ENCODE assay signal across 13 cellular contexts in the genomic region with DNA sequence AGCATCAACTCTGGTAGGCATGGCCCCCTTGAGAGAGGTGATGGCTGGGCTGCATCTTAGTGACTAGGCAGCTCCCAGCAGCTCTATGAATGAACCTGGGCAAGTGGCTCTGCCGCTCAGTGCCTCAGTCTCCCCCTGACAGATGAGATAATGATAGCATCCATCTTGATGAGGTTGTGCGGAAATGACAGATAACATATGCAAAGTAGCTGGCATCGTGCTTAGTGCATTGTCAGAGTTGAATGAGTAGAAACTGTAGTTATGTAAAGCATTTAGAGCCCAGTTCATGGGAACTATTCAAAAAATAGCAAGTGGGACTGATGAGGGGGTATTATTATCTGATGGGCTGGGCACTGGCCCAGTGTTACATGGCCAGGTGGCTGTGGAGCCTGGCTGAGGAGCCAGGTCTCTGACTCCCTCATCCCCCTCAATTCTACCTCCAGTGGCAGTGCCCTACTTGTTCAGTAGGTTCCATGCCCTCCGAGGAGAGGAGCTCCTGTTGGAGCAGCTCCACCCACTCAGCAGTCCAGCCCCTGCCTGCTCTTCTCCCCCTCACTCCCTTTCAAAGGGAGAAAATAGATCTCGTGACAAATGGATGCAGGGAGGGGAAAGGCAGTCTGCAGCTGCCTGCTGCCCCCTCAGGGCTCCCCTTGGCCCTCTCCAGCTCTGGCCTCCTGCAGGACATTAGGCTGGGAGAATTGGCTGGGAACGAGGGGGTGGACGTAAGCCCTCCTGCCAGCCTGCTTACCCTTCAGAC. TPM values are rescaled to one million over a fixed set of nuclear protein-coding genes. Genes with fewer than 3 reads are reported as not detected.
A peak's percentile ranks its signal among the peaks of the same experiment; 100 is the strongest.
DNase-seq lines count a peak whose midpoint lies in the region; ATAC-seq, FAIRE-seq and TF ChIP-seq lines count a peak whose summit lies in the region.
"Had no signal": no experiment of that assay in that cellular context is flagged by ENCODE, and none has a peak within 500 bp of the region (broad histone marks: within the 10 kb centered on the region; RNA-seq: fewer than 3 reads in every experiment).

No MANE protein-coding gene starts in this region.

- H3K9me3 Mint-ChIP-seq in brain = no peaks in the 10 kb centered on the region
- H3K9me3 Mint-ChIP-seq in neural crest cell = no peaks in the 10 kb centered on the region
- no peaks in the 10 kb centered on the region for H3K9me3 Mint-ChIP-seq in activated naive CD4-positive, alpha-beta T cell treated with anti-CD3 and anti-CD28 coated beads for 36 hours
- H3K9me3 Mint-ChIP-seq: activated T-cell treated with anti-CD3 and anti-CD28 coated beads, Interleukin-2, amount 50 U/mL, for 4 hours; stimulated activated naive CD8-positive, alpha-beta T cell treated with anti-CD3 and anti-CD28 coated beads, Interleukin-15, Interleukin-2, amounts not matched to agents 100 ng/mL and 50 ng/mL, for 24 hours; T-helper 2 cell treated with Interferon-gamma antibody and Interleukin-4, amounts not matched to agents 5 μg/mL and 100 μg/mL, for 36 hours had no signal

- TF ChIP-seq CTCF in brain (conservative IDR thresholded peaks at IDR 0.05) (no peak), neural crest cell (conservative IDR thresholded peaks at IDR 0.05) (no peak)

- DNase-seq in neural crest cell (ENCODE audit: low read depth, low spot score) = no peak
- no peak for DNase-seq in activated naive CD4-positive, alpha-beta T cell treated with anti-CD3 and anti-CD28 coated beads for 36 hours
- no peak for DNase-seq in H54 (ENCODE audit: insufficient read length, low spot score)
- DNase-seq: activated T-cell treated with anti-CD3 and anti-CD28 coated beads, Interleukin-2, amount 50 U/mL, for 4 hours; foreskin keratinocyte; NCI-H510A treated with DMSO at 0.1 percent for 48 hours had no signal

- ATAC-seq in HG02981 (IDR thresholded peaks at IDR 0.05; ENCODE audit: unreplicated experiment) (peak; percentile 33), GM19023 (IDR thresholded peaks at IDR 0.05; ENCODE audit: unreplicated experiment) (no peak), HG03439 (IDR thresholded peaks at IDR 0.05; ENCODE audit: unreplicated experiment) (no peak)
- ATAC-seq: activated T-cell treated with anti-CD3 and anti-CD28 coated beads, Interleukin-2, amount 50 U/mL, for 4 hours; foreskin keratinocyte had no signal

- H3K27me3 Mint-ChIP-seq in brain (peaks cover 16% of the 10 kb centered on the region), neural crest cell (ENCODE audit: low read depth) (peaks cover 2% of the 10 kb centered on the region)
- H3K27me3 Mint-ChIP-seq in activated naive CD4-positive, alpha-beta T cell treated with anti-CD3 and anti-CD28 coated beads for 36 hours (ENCODE audit: low read depth) = no peaks in the 10 kb centered on the region
- H3K27me3 Mint-ChIP-seq: stimulated activated naive CD8-positive, alpha-beta T cell treated with anti-CD3 and anti-CD28 coated beads, Interleukin-15, Interleukin-2, amounts not matched to agents 100 ng/mL and 50 ng/mL, for 24 hours had no signal

- H3K36me3 Mint-ChIP-seq in brain (no peaks in the 10 kb centered on the region), neural crest cell (ENCODE audit: low read depth) (no peaks in the 10 kb centered on the region)
- H3K36me3 Mint-ChIP-seq in activated naive CD4-positive, alpha-beta T cell treated with anti-CD3 and anti-CD28 coated beads for 36 hours (ENCODE audit: low read depth) = no peaks in the 10 kb centered on the region

- CTCF ChIA-PET in activated naive CD4-positive, alpha-beta T cell treated with anti-CD3 and anti-CD28 coated beads for 36 hours (lab: Charles Lee) = interaction anchor here (0.5 to 0.7 kb wide), 2 partner anchors 28 to 61 kb away, joined by 3 read pairs; no protein-coding TSS in a partner anchor

- no peak for FAIRE-seq in H54 (lab: Jason Lieb, UNC)

- no peak for TF ChIP-seq POLR2A in H54 (IDR thresholded peaks at IDR 0.05; ENCODE audit: low read depth, low read length)

- H3K4me3 Mint-ChIP-seq in brain = peak overlapping the region in 3 of 5 experiments; percentile 1 to 23 (median 17)
- H3K4me3 Mint-ChIP-seq in neural crest cell = peak overlapping the region; percentile 1
- no peak overlapping the region for H3K4me3 Mint-ChIP-seq in activated naive CD4-positive, alpha-beta T cell treated with anti-CD3 and anti-CD28 coated beads for 36 hours
- H3K4me3 Mint-ChIP-seq: activated T-cell treated with anti-CD3 and anti-CD28 coated beads, Interleukin-2, amount 50 U/mL, for 4 hours; stimulated activated naive CD8-positive, alpha-beta T cell treated with anti-CD3 and anti-CD28 coated beads, Interleukin-15, Interleukin-2, amounts not matched to agents 100 ng/mL and 50 ng/mL, for 24 hours; T-helper 2 cell treated with Interferon-gamma antibody and Interleukin-4, amounts not matched to agents 5 μg/mL and 100 μg/mL, for 36 hours had no signal

- H3K4me1 Mint-ChIP-seq in brain = peaks cover 54% of the 10 kb centered on the region
- H3K4me1 Mint-ChIP-seq in neural crest cell = peaks cover 57% of the 10 kb centered on the region
- peaks cover 21% of the 10 kb centered on the region for H3K4me1 Mint-ChIP-seq in activated naive CD4-positive, alpha-beta T cell treated with anti-CD3 and anti-CD28 coated beads for 36 hours (ENCODE audit: low read depth)

- intact Hi-C loops in activated naive CD4-positive, alpha-beta T cell treated with anti-CD3 and anti-CD28 coated beads for 36 hours (cut with micrococcal nuclease) = no loop called here

- H3K27ac Mint-ChIP-seq in brain (peak overlapping the region in 3 of 5 experiments; percentile 74 to 88 (median 85)), neural crest cell (ENCODE audit: unreplicated experiment) (peak overlapping the region; percentile 32)
- no peak overlapping the region for H3K27ac Mint-ChIP-seq in activated naive CD4-positive, alpha-beta T cell treated with anti-CD3 and anti-CD28 coated beads for 36 hours
- H3K27ac Mint-ChIP-seq: stimulated activated naive CD8-positive, alpha-beta T cell treated with anti-CD3 and anti-CD28 coated beads, Interleukin-15, Interleukin-2, amounts not matched to agents 100 ng/mL and 50 ng/mL, for 24 hours; T-helper 2 cell treated with Interferon-gamma antibody and Interleukin-4, amounts not matched to agents 5 μg/mL and 100 μg/mL, for 36 hours had no signal

- peak overlapping the region; percentile 1; the same call in 1 of the 2 replicates for H3K4me3 ChIP-seq in GM08714 (ENCODE audit: low read length)

RNA-seq across cellular contexts. Expression of a gene that starts 6.6 kb away (rescaled TPM):
- 8.6 TPM for polyA plus RNA-seq in brain (ENCODE audit: insufficient read depth, low read depth, low replicate concordance)
- total RNA-seq in neural crest cell = 10.8 and 11.9 TPM in 2 replicates
- 10 to 100 TPM in 1 of 2 experiments, 1 to 10 TPM in 1; 9.1 to 10.2 TPM for total RNA-seq in activated naive CD4-positive, alpha-beta T cell treated with anti-CD3 and anti-CD28 coated beads for 36 hours

RNA-seq across cellular contexts. Expression of a gene that starts 37.4 kb away (rescaled TPM):
- 9.1 TPM for polyA plus RNA-seq in brain (ENCODE audit: insufficient read depth, low read depth, low replicate concordance)
- total RNA-seq in neural crest cell = 26.3 and 32.4 TPM in 2 replicates
- 10 to 100 TPM; 29.9 to 31.7 TPM for total RNA-seq in activated naive CD4-positive, alpha-beta T cell treated with anti-CD3 and anti-CD28 coated beads for 36 hours
